ENCODE assay signal across 1 cellular context in genomic region chr4:153419029-153419428, GRCh38.
TF ChIP-seq lines count a peak whose summit lies in the region.

No MANE protein-coding gene starts in this region.

TF ChIP-seq in WTC11, 78 proteins besides CTCF, POLR2A, EP300 and RAD21 (continued from another document):
- TF ChIP-seq, protein P1, sequence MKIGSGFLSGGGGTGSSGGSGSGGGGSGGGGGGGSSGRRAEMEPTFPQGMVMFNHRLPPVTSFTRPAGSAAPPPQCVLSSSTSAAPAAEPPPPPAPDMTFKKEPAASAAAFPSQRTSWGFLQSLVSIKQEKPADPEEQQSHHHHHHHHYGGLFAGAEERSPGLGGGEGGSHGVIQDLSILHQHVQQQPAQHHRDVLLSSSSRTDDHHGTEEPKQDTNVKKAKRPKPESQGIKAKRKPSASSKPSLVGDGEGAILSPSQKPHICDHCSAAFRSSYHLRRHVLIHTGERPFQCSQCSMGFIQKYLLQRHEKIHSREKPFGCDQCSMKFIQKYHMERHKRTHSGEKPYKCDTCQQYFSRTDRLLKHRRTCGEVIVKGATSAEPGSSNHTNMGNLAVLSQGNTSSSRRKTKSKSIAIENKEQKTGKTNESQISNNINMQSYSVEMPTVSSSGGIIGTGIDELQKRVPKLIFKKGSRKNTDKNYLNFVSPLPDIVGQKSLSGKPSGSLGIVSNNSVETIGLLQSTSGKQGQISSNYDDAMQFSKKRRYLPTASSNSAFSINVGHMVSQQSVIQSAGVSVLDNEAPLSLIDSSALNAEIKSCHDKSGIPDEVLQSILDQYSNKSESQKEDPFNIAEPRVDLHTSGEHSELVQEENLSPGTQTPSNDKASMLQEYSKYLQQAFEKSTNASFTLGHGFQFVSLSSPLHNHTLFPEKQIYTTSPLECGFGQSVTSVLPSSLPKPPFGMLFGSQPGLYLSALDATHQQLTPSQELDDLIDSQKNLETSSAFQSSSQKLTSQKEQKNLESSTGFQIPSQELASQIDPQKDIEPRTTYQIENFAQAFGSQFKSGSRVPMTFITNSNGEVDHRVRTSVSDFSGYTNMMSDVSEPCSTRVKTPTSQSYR (CRISPR knock-in tag; IDR thresholded peaks at IDR 0.05), result no peak
- no peak for TF ChIP-seq GTF2I (CRISPR knock-in tag; conservative IDR thresholded peaks at IDR 0.05)
- TF ChIP-seq, protein P2, sequence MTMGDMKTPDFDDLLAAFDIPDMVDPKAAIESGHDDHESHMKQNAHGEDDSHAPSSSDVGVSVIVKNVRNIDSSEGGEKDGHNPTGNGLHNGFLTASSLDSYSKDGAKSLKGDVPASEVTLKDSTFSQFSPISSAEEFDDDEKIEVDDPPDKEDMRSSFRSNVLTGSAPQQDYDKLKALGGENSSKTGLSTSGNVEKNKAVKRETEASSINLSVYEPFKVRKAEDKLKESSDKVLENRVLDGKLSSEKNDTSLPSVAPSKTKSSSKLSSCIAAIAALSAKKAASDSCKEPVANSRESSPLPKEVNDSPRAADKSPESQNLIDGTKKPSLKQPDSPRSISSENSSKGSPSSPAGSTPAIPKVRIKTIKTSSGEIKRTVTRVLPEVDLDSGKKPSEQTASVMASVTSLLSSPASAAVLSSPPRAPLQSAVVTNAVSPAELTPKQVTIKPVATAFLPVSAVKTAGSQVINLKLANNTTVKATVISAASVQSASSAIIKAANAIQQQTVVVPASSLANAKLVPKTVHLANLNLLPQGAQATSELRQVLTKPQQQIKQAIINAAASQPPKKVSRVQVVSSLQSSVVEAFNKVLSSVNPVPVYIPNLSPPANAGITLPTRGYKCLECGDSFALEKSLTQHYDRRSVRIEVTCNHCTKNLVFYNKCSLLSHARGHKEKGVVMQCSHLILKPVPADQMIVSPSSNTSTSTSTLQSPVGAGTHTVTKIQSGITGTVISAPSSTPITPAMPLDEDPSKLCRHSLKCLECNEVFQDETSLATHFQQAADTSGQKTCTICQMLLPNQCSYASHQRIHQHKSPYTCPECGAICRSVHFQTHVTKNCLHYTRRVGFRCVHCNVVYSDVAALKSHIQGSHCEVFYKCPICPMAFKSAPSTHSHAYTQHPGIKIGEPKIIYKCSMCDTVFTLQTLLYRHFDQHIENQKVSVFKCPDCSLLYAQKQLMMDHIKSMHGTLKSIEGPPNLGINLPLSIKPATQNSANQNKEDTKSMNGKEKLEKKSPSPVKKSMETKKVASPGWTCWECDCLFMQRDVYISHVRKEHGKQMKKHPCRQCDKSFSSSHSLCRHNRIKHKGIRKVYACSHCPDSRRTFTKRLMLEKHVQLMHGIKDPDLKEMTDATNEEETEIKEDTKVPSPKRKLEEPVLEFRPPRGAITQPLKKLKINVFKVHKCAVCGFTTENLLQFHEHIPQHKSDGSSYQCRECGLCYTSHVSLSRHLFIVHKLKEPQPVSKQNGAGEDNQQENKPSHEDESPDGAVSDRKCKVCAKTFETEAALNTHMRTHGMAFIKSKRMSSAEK (CRISPR knock-in tag; IDR thresholded peaks at IDR 0.05; ENCODE audit: borderline replicate concordance), result no peak
- no peak for TF ChIP-seq ZBTB43 (CRISPR knock-in tag; IDR thresholded peaks at IDR 0.05)
- TF ChIP-seq, protein P3, sequence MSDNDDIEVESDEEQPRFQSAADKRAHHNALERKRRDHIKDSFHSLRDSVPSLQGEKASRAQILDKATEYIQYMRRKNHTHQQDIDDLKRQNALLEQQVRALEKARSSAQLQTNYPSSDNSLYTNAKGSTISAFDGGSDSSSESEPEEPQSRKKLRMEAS (CRISPR knock-in tag; IDR thresholded peaks at IDR 0.05), result no peak
- no peak for TF ChIP-seq NR1H2 (CRISPR knock-in tag; IDR thresholded peaks at IDR 0.05)
- no peak for TF ChIP-seq ZNF512 (CRISPR knock-in tag; IDR thresholded peaks at IDR 0.05; ENCODE audit: borderline replicate concordance)
- no peak for TF ChIP-seq TEAD4 (CRISPR knock-in tag; IDR thresholded peaks at IDR 0.05)
- TF ChIP-seq, protein P4, sequence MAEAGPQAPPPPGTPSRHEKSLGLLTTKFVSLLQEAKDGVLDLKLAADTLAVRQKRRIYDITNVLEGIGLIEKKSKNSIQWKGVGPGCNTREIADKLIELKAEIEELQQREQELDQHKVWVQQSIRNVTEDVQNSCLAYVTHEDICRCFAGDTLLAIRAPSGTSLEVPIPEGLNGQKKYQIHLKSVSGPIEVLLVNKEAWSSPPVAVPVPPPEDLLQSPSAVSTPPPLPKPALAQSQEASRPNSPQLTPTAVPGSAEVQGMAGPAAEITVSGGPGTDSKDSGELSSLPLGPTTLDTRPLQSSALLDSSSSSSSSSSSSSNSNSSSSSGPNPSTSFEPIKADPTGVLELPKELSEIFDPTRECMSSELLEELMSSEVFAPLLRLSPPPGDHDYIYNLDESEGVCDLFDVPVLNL (CRISPR knock-in tag; IDR thresholded peaks at IDR 0.05; ENCODE audit: borderline replicate concordance, low read depth), result no peak
- TF ChIP-seq, protein P5, sequence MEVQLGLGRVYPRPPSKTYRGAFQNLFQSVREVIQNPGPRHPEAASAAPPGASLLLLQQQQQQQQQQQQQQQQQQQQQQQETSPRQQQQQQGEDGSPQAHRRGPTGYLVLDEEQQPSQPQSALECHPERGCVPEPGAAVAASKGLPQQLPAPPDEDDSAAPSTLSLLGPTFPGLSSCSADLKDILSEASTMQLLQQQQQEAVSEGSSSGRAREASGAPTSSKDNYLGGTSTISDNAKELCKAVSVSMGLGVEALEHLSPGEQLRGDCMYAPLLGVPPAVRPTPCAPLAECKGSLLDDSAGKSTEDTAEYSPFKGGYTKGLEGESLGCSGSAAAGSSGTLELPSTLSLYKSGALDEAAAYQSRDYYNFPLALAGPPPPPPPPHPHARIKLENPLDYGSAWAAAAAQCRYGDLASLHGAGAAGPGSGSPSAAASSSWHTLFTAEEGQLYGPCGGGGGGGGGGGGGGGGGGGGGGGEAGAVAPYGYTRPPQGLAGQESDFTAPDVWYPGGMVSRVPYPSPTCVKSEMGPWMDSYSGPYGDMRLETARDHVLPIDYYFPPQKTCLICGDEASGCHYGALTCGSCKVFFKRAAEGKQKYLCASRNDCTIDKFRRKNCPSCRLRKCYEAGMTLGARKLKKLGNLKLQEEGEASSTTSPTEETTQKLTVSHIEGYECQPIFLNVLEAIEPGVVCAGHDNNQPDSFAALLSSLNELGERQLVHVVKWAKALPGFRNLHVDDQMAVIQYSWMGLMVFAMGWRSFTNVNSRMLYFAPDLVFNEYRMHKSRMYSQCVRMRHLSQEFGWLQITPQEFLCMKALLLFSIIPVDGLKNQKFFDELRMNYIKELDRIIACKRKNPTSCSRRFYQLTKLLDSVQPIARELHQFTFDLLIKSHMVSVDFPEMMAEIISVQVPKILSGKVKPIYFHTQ (CRISPR knock-in tag; IDR thresholded peaks at IDR 0.05), result no peak
- TF ChIP-seq STAT6 (CRISPR knock-in tag; conservative IDR thresholded peaks at IDR 0.05; ENCODE audit: low read depth), result no peak
- TF ChIP-seq NFE2L1 (CRISPR knock-in tag; IDR thresholded peaks at IDR 0.05), result no peak
- TF ChIP-seq ATF3 (CRISPR knock-in tag; conservative IDR thresholded peaks at IDR 0.05), result no peak
- TF ChIP-seq KAT7 (CRISPR knock-in tag; IDR thresholded peaks at IDR 0.05; ENCODE audit: borderline replicate concordance), result no peak
- TF ChIP-seq AFF4 (CRISPR knock-in tag; IDR thresholded peaks at IDR 0.05; ENCODE audit: borderline replicate concordance), result no peak
- no peak for TF ChIP-seq HMGA2 (CRISPR knock-in tag; IDR thresholded peaks at IDR 0.05)
- TF ChIP-seq JAZF1 (CRISPR knock-in tag; IDR thresholded peaks at IDR 0.05), result no peak
- TF ChIP-seq ATF2 (CRISPR knock-in tag; IDR thresholded peaks at IDR 0.05; ENCODE audit: borderline replicate concordance, low read depth), result no peak
